Comparison of ENCODE assay signal across 20 cellular contexts in genomic region chr5:174744896-174745295, GRCh38. TPM values are rescaled to one million over a fixed set of nuclear protein-coding genes. Genes with fewer than 3 reads are reported as not detected.
DNase-seq lines count a peak whose midpoint lies in the region; FAIRE-seq and TF ChIP-seq lines count a peak whose summit lies in the region.
"Had no signal": no experiment of that assay in that cellular context is flagged by ENCODE, and none has a peak within 500 bp of the region (broad histone marks: within the 10 kb centered on the region; RNA-seq: fewer than 3 reads in every experiment).

No MANE protein-coding gene starts in this region.

- WGBS in GM23248 (ENCODE audit: low coverage in 1 of 2, low lambda C conversion rate in 2 of 2, missing lambda C conversion rate in 2 of 2), 2 experiments = 9 to 17% methylated on average over 2 of the region's 2 CpGs

- no peak for TF ChIP-seq CTCF in astrocyte (IDR thresholded peaks at IDR 0.05; ENCODE audit: insufficient read depth, low read depth, low read length)
- TF ChIP-seq CTCF in mesothelial cell of epicardium (IDR thresholded peaks at IDR 0.05; ENCODE audit: unreplicated experiment) = no peak
- no peak for TF ChIP-seq CTCF in HFFc6 (IDR thresholded peaks at IDR 0.05)

- DNase-seq in GM23248 (peak; percentile 27), astrocyte (ENCODE audit: low read depth) (peak; percentile 18), mesothelial cell of epicardium (ENCODE audit: low spot score in 2 of 2, unreplicated experiment in 2 of 2) (no peak), cerebellar nuclear complex (lab: John Stamatoyannopoulos, UW) (no peak), NCI-H526 treated with DMSO at 0.1 percent for 48 hours (lab: John Stamatoyannopoulos, UW) (no peak), HFFc6 (no peak)
- no peak for DNase-seq in activated effector memory CD4-positive, alpha-beta T cell treated with Interleukin-2 at 50 U/mL for 16 hours
- DNase-seq: AML-193; Caco-2; CD4-positive, alpha-beta T cell; DMS153; DMS79; GF-D8; H9; IMR-90 had no signal

- H3K79me2 ChIP-seq in GM23248 (ENCODE audit: insufficient read depth) (no peaks in the 10 kb centered on the region), astrocyte (ENCODE audit: insufficient read depth, low read length) (no peaks in the 10 kb centered on the region)

- no peak overlapping the region for H3K27ac Mint-ChIP-seq in astrocyte (ENCODE audit: unreplicated experiment)
- H3K27ac Mint-ChIP-seq in mesothelial cell of epicardium = peak overlapping the region; percentile 84
- no peak overlapping the region for H3K27ac Mint-ChIP-seq in HFFc6
- H3K27ac Mint-ChIP-seq: CD4-positive, alpha-beta T cell; H9 had no signal

- H2AFZ ChIP-seq in GM23248 (no peak overlapping the region), astrocyte (ENCODE audit: low read depth, low read length) (no peak overlapping the region)

- H3K9me2 ChIP-seq in GM23248 (ENCODE audit: insufficient read depth) = no peaks in the 10 kb centered on the region

- no peak for FAIRE-seq in astrocyte (lab: Jason Lieb, UNC)
- FAIRE-seq: A204.1, H1, K562 had no signal

- H4K20me1 ChIP-seq in GM23248 (ENCODE audit: insufficient read depth) = no peaks in the 10 kb centered on the region
- H4K20me1 ChIP-seq in astrocyte (ENCODE audit: insufficient read depth, low read length) = no peaks in the 10 kb centered on the region

- no peaks in the 10 kb centered on the region for H3F3A ChIP-seq in GM23248 (ENCODE audit: insufficient read depth)

- H3K4me3 ChIP-seq in GM23248 (no peak overlapping the region), astrocyte (ENCODE audit: insufficient read depth, low read depth, low read length) (no peak overlapping the region)
- H3K4me3 ChIP-seq: K562 had no signal

- no peaks in the 10 kb centered on the region for H3K4me1 ChIP-seq in GM23248 (ENCODE audit: insufficient read depth)
- no peaks in the 10 kb centered on the region for H3K4me1 ChIP-seq in astrocyte (ENCODE audit: insufficient read depth, low read length)
- H3K4me1 ChIP-seq: Caco-2 had no signal

- no peak overlapping the region for H3K27ac ChIP-seq in GM23248
- no peak overlapping the region for H3K27ac ChIP-seq in astrocyte (ENCODE audit: low read depth, low read length)
- H3K27ac ChIP-seq: C4-2B, HL-60 had no signal

- H3K9ac ChIP-seq in GM23248 = no peak overlapping the region
- no peak overlapping the region for H3K9ac ChIP-seq in astrocyte (ENCODE audit: low read length)

- H3K9me3 Mint-ChIP-seq in astrocyte (ENCODE audit: unreplicated experiment) (peaks cover 7% of the 10 kb centered on the region), mesothelial cell of epicardium (peaks cover 3% of the 10 kb centered on the region), HFFc6 (peaks cover 55% of the 10 kb centered on the region)

- in situ Hi-C loops in GM23248 (cut with MboI) = no loop called here

- H3K27me3 ChIP-seq in GM23248 (replicated peaks; ENCODE audit: insufficient read depth) (peaks cover 15% of the 10 kb centered on the region), astrocyte (ENCODE audit: insufficient read depth, low read length) (peaks cover 8% of the 10 kb centered on the region)

- H3K27me3 Mint-ChIP-seq in astrocyte (ENCODE audit: low read depth, unreplicated experiment) = peaks cover 56% of the 10 kb centered on the region
- H3K27me3 Mint-ChIP-seq in mesothelial cell of epicardium (ENCODE audit: low read depth) = no peaks in the 10 kb centered on the region
- H3K27me3 Mint-ChIP-seq in HFFc6 (ENCODE audit: insufficient read depth) = peaks cover 3% of the 10 kb centered on the region; the same call in 1 of the 2 replicates

- H3K4me3 Mint-ChIP-seq in astrocyte (ENCODE audit: unreplicated experiment) (no peak overlapping the region), mesothelial cell of epicardium (no peak overlapping the region), HFFc6 (no peak overlapping the region)
- H3K4me3 Mint-ChIP-seq: CD4-positive, alpha-beta T cell; H9 had no signal

- H3K4me2 ChIP-seq in GM23248 (ENCODE audit: unreplicated experiment) (no peak overlapping the region), astrocyte (ENCODE audit: low read length) (no peak overlapping the region)

- no peaks in the 10 kb centered on the region for H3K4me1 Mint-ChIP-seq in astrocyte (ENCODE audit: low read depth, unreplicated experiment)
- peaks cover 52% of the 10 kb centered on the region for H3K4me1 Mint-ChIP-seq in mesothelial cell of epicardium
- no peaks in the 10 kb centered on the region for H3K4me1 Mint-ChIP-seq in HFFc6 (ENCODE audit: low read depth)

- H3K36me3 Mint-ChIP-seq in astrocyte (ENCODE audit: low read depth, unreplicated experiment) = peaks cover 1% of the 10 kb centered on the region
- H3K36me3 Mint-ChIP-seq in mesothelial cell of epicardium = no peaks in the 10 kb centered on the region
- H3K36me3 Mint-ChIP-seq in HFFc6 (ENCODE audit: low read depth) = peaks cover 14% of the 10 kb centered on the region; the same call in 1 of the 2 replicates

- H3K36me3 ChIP-seq in GM23248 (ENCODE audit: low read depth) = no peaks in the 10 kb centered on the region
- no peaks in the 10 kb centered on the region for H3K36me3 ChIP-seq in astrocyte (ENCODE audit: insufficient read depth, low read length)

- H3K9me3 ChIP-seq in GM23248 (ENCODE audit: low read depth) (no peaks in the 10 kb centered on the region), astrocyte (ENCODE audit: insufficient read depth, low read depth, low read length) (no peaks in the 10 kb centered on the region)

RNA-seq across cellular contexts. Expression of gene MSX2, which starts 20.5 kb away (rescaled TPM):
- total RNA-seq in GM23248 (2014; rRNA removed; shearing (Covaris generic)) = 2.4 and 3.0 TPM in 2 replicates
- polyA plus RNA-seq in GM23248 (2016; fragmentation: Nextera tagmentation; extraction: Ambion mirVana) = 2.4 and 2.5 TPM in 2 replicates
- 5.6 and 12.0 TPM in 2 replicates for total RNA-seq in astrocyte
- 83.9 to 86.9 TPM (median 85.2 TPM) in 3 replicates for total RNA-seq in mesothelial cell of epicardium
- not detected for total RNA-seq in HFFc6 (2021; fragmentation: NEBNext Ultra II Directional; extraction: Animal tissue kit (Norgen Biotek cat#: 25700))
- total RNA-seq: K562 had no signal
- polyA plus RNA-seq: K562 had no signal

Comparison
In these comparisons a context has a peak if more than half of its experiments do, and no peak if none do; other contexts are left out.
1. DNase-seq: peak in GM23248 (single experiment) and astrocyte (single experiment); none in mesothelial cell of epicardium (0 of 2), cerebellar nuclear complex (0 of 2), activated effector memory CD4-positive, alpha-beta T cell treated with Interleukin-2 at 50 U/mL for 16 hours (single experiment), NCI-H526 treated with DMSO at 0.1 percent for 48 hours (single experiment) and HFFc6 (single experiment).